In the genomic region with DNA sequence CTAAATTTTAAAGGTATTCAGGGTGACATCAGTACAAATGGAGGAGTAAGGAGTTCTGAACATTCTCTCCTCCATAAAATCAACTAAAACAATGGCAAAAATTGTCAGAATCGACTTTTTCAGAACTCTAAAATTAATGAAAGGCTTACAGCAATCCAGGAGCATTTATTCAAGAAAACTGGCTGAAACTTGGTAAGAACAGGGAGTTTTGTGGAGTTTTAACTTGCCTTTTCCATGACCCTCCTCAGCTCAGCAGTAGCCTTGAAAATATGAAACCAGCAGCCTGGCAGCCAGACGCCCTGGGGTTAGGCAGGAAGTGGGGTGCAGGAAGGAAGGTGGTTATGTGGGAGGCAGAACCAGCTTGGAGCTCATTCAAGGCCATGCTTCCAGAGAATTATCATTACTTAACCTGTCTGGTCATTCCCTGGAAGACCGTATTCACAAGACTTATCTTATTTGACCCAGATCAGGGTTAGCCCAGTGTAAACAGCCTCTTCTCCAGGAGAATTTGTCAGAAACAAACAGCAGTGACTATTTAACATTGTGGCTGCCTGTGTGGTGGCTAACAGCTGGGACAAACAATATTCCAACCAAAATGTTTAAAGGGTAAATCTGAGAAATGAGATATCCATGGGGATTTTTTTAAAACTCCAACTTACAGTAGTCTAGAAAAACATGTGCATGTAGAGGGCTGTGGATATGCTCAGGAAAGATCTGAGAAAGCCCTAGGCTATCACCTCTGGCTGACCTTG, we compare ENCODE assay signal across 13 cellular contexts.
DNase-seq lines count a peak whose midpoint lies in the region; FAIRE-seq and TF ChIP-seq lines count a peak whose summit lies in the region.
"Had no signal": no experiment of that assay in that cellular context is flagged by ENCODE, and none has a peak within 500 bp of the region (broad histone marks: within the 10 kb centered on the region; RNA-seq: fewer than 3 reads in every experiment).

No MANE protein-coding gene starts in this region.

- peaks cover 8% of the 10 kb centered on the region for H3K4me1 ChIP-seq in BLaER1

- H4K20me1 ChIP-seq in BLaER1: no peaks in the 10 kb centered on the region

- DNase-seq in H54 (ENCODE audit: insufficient read length, low spot score) (no peak), NB4 (ENCODE audit: low read depth) (peak; percentile 63), bronchial epithelial cell (ENCODE audit: low read depth) (peak; percentile 12), RKO (ENCODE audit: low spot score) (no peak), NCI-H2029 treated with DMSO at 0.1 percent for 48 hours (lab: John Stamatoyannopoulos, UW) (no peak)
- no peak for DNase-seq in stimulated activated CD4-positive, alpha-beta T cell treated with anti-CD3 and anti-CD28 coated beads, Interleukin-15, amount 100 ng/mL, for 24 hours
- DNase-seq: AML-193; CD4-positive, alpha-beta T cell; NCI-H187; OCI-M1; SW 1271 had no signal

- FAIRE-seq in H54 (lab: Jason Lieb, UNC) (peak; percentile 50), bronchial epithelial cell (lab: Jason Lieb, UNC) (no peak)

- TF ChIP-seq CTCF in NB4 (IDR thresholded peaks at IDR 0.05; ENCODE audit: low read depth, low read length): no peak
- no peak for TF ChIP-seq CTCF in bronchial epithelial cell (IDR thresholded peaks at IDR 0.05; ENCODE audit: insufficient read depth, low read length, severe bottlenecking)

- no peaks in the 10 kb centered on the region for H3K27me3 ChIP-seq in BLaER1
- peaks cover 2% of the 10 kb centered on the region for H3K27me3 ChIP-seq in bronchial epithelial cell (ENCODE audit: control insufficient read depth, insufficient read depth, low read length)

- TF ChIP-seq POLR2A in H54 (IDR thresholded peaks at IDR 0.05; ENCODE audit: low read depth, low read length) (no peak), NB4 (IDR thresholded peaks at IDR 0.05; ENCODE audit: extremely low read depth, insufficient read length) (no peak)

- peak overlapping the region; percentile 25; the same call in 1 of the 2 replicates for H3K4me2 ChIP-seq in BLaER1

- H3K27ac ChIP-seq in BLaER1: no peak overlapping the region
- H3K27ac ChIP-seq: RWPE1 had no signal

- H3K9ac ChIP-seq in BLaER1: no peak overlapping the region

- no peak overlapping the region for H3K4me3 ChIP-seq in BLaER1
- H3K4me3 ChIP-seq in NB4 (ENCODE audit: low read depth, low read length): peak overlapping the region; percentile 12
- no peak overlapping the region for H3K4me3 ChIP-seq in bronchial epithelial cell (ENCODE audit: low read depth, low read length)

- H3K36me3 ChIP-seq in BLaER1 (no peaks in the 10 kb centered on the region), bronchial epithelial cell (ENCODE audit: control insufficient read depth, insufficient read depth, low read length) (no peaks in the 10 kb centered on the region)

- peaks cover 42% of the 10 kb centered on the region for H3K9me3 ChIP-seq in BLaER1

Comparison
In these comparisons a context has a peak if more than half of its experiments do, and no peak if none do; other contexts are left out.
1. DNase-seq: peak in NB4 (single experiment) and bronchial epithelial cell (single experiment); none in H54 (single experiment), stimulated activated CD4-positive, alpha-beta T cell treated with anti-CD3 and anti-CD28 coated beads, Interleukin-15, amount 100 ng/mL, for 24 hours (single experiment), RKO (single experiment) and NCI-H2029 treated with DMSO at 0.1 percent for 48 hours (single experiment).